23 cellular contexts compared by ENCODE assay signal in genomic region chr11:29481721-29482120, GRCh38.
"Had no signal": no experiment of that assay in that cellular context is flagged by ENCODE, and none has a peak within 500 bp of the region (broad histone marks: within the 10 kb centered on the region; RNA-seq: fewer than 3 reads in every experiment).

No MANE protein-coding gene starts in this region.

- H3K27me3 ChIP-seq: right atrium auricular region, right lobe of liver, tibial nerve, uterus had no signal

- H3K4me2 ChIP-seq: smooth muscle cell had no signal

- ATAC-seq: left cardiac atrium; left lobe of liver; lower lobe of right lung; naive thymus-derived CD8-positive, alpha-beta T cell; psoas muscle; right lobe of liver; stimulated activated memory B cell treated with anti-CD40 and anti-IgM and Interleukin-4, amounts not matched to agents 10 μg/mL and 1 μg/mL and 100 μg/mL, for 72 hours; stimulated activated naive CD8-positive, alpha-beta T cell treated with anti-CD3 and anti-CD28 coated beads, Interleukin-15, amount 100 ng/mL, for 72 hours had no signal

- H2AFZ ChIP-seq: parathyroid adenoma had no signal

- H3K9me3 ChIP-seq: lower lobe of right lung, psoas muscle, right atrium auricular region, right lobe of liver, tibial nerve, uterus had no signal

- DNase-seq: hippocampal formation; left cardiac atrium; lower lobe of right lung; mammary epithelial cell; mesenchymal stem cell; naive thymus-derived CD8-positive, alpha-beta T cell; nucleus accumbens; psoas muscle; right lobe of liver; stimulated activated CD4-positive, alpha-beta T cell treated with anti-CD3 and anti-CD28 coated beads, Interleukin-1b, Interleukin-23, amount 100 ng/mL, for 48 hours; stimulated activated CD4-positive, alpha-beta T cell treated with anti-CD3 and anti-CD28 coated beads, Interleukin-2, amount 100 ng/mL, for 48 hours; stimulated activated CD4-positive, alpha-beta T cell treated with anti-CD3 and anti-CD28 coated beads, Interleukin-4, amount 100 ng/mL, for 4 hours; stimulated activated CD8-positive, alpha-beta memory T cell treated with anti-CD3 and anti-CD28 coated beads, Interleukin-4, amount 100 ng/mL, for 48 hours; stimulated activated naive CD4-positive, alpha-beta T cell treated with Interleukin-2 at 50 U/mL for 16 hours; stimulated activated naive CD8-positive, alpha-beta T cell treated with anti-CD3 and anti-CD28 coated beads, Interleukin-15, amount 100 ng/mL, for 72 hours; substantia nigra; uterus had no signal

- H3K27ac ChIP-seq: lower lobe of right lung, parathyroid adenoma, psoas muscle, right atrium auricular region, right lobe of liver, tibial nerve, uterus had no signal

- H3K4me1 ChIP-seq: lower lobe of right lung, parathyroid adenoma, psoas muscle, right atrium auricular region, right lobe of liver, tibial nerve, uterus had no signal

- H3K79me2 ChIP-seq: parathyroid adenoma had no signal

- H3K36me3 ChIP-seq: lower lobe of right lung, right atrium auricular region, right lobe of liver, tibial nerve, uterus had no signal

- H3K4me3 ChIP-seq: lower lobe of right lung, psoas muscle, right atrium auricular region, right lobe of liver, smooth muscle cell, tibial nerve, uterus had no signal
